In the genomic region with DNA sequence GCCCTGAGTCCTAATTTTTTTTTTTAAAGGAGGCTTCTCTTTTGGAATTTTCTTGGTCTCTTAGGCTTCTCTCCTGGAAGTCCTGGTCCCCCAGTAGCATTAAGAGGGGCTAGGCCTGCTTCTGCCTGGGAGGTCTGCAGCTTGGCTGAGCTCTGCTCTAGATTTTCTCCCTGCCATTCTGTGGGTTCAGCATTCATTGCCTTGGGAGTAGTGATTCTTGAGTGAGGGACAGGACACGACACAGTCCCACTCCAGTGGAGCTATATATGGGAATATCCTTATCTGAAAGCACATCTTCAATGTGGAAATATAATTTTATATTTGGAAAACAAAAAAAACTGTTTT, we compare ENCODE assay signal across 8 cellular contexts. TPM values are rescaled to one million over a fixed set of nuclear protein-coding genes. Genes with fewer than 3 reads are reported as not detected.
DNase-seq lines count a peak whose midpoint lies in the region; ATAC-seq, FAIRE-seq and TF ChIP-seq lines count a peak whose summit lies in the region.

No MANE protein-coding gene starts in this region.

- H3K4me1 ChIP-seq in HUES64 (ENCODE audit: insufficient read depth, low read length) (peaks cover 4% of the 10 kb centered on the region; the same call in 1 of the 2 replicates), suprapubic skin (peaks cover 21% of the 10 kb centered on the region), pancreas (no peaks in the 10 kb centered on the region)

- TF ChIP-seq CTCF in endothelial cell (IDR thresholded peaks at IDR 0.05; ENCODE audit: unreplicated experiment) (no peak), suprapubic skin (IDR thresholded peaks at IDR 0.05) (no peak), pancreas (IDR thresholded peaks at IDR 0.05) (peak in 1 of 4 donors; percentile 31)

- no peak overlapping the region for H3K27ac Mint-ChIP-seq in activated naive CD4-positive, alpha-beta T cell treated with anti-CD3 and anti-CD28 coated beads, Interleukin-2, amount 50 U/mL, for 24 hours
- no peak overlapping the region for H3K27ac Mint-ChIP-seq in endothelial cell (ENCODE audit: unreplicated experiment)

- H3K27me3 ChIP-seq in HUES64 (ENCODE audit: insufficient read depth, low read length) = peaks cover 19% of the 10 kb centered on the region; the same call in 1 of the 2 replicates
- H3K27me3 ChIP-seq in suprapubic skin = no peaks in the 10 kb centered on the region
- no peaks in the 10 kb centered on the region for H3K27me3 ChIP-seq in pancreas

- no peak overlapping the region for H3K9ac ChIP-seq in HUES64 (ENCODE audit: low read depth, low read length)

- TF ChIP-seq EP300 in suprapubic skin (IDR thresholded peaks at IDR 0.05) = no peak

- WGBS in HUES64 = no CpG with 5 or more reads among the region's 1 CpG
- WGBS in suprapubic skin = 90% methylated on average over 1 of the region's 1 CpG
- 86 to 92% methylated on average over 1 of the region's 1 CpG for WGBS in pancreas, 2 donors

- intact Hi-C loops in pancreas (cut with DNase I) = no loop called here

- H3K36me3 ChIP-seq in HUES64 (ENCODE audit: insufficient read depth, low read length) = no peaks in the 10 kb centered on the region
- H3K36me3 ChIP-seq in suprapubic skin = no peaks in the 10 kb centered on the region
- no peaks in the 10 kb centered on the region for H3K36me3 ChIP-seq in pancreas

- H3K9me3 Mint-ChIP-seq in activated naive CD4-positive, alpha-beta T cell treated with anti-CD3 and anti-CD28 coated beads, Interleukin-2, amount 50 U/mL, for 24 hours = no peaks in the 10 kb centered on the region
- no peaks in the 10 kb centered on the region for H3K9me3 Mint-ChIP-seq in endothelial cell (ENCODE audit: unreplicated experiment)

- H3K4me3 ChIP-seq in HUES64 (ENCODE audit: low read length) = peak overlapping the region; percentile 61
- peak overlapping the region; percentile 65 for H3K4me3 ChIP-seq in suprapubic skin
- H3K4me3 ChIP-seq in pancreas = peak overlapping the region in 1 of 4 donors; percentile 62

- FAIRE-seq in pancreas (lab: Jason Lieb, UNC) = no peak

- no peaks in the 10 kb centered on the region for H3K27me3 Mint-ChIP-seq in activated naive CD4-positive, alpha-beta T cell treated with anti-CD3 and anti-CD28 coated beads, Interleukin-2, amount 50 U/mL, for 24 hours
- peaks cover 4% of the 10 kb centered on the region for H3K27me3 Mint-ChIP-seq in endothelial cell (ENCODE audit: unreplicated experiment)

- H3K36me3 Mint-ChIP-seq in activated naive CD4-positive, alpha-beta T cell treated with anti-CD3 and anti-CD28 coated beads, Interleukin-2, amount 50 U/mL, for 24 hours = no peaks in the 10 kb centered on the region
- H3K36me3 Mint-ChIP-seq in endothelial cell (ENCODE audit: low read depth, unreplicated experiment) = no peaks in the 10 kb centered on the region

- H3K27ac ChIP-seq in HUES64 (ENCODE audit: low read depth, low read length) (no peak overlapping the region), suprapubic skin (no peak overlapping the region), pancreas (no peak overlapping the region)

- no peak for DNase-seq in activated naive CD4-positive, alpha-beta T cell treated with Interleukin-2 at 50 U/mL for 16 hours
- DNase-seq in endothelial cell (ENCODE audit: low spot score) (no peak), suprapubic skin (ENCODE audit: low spot score in 2 of 2) (no peak), pancreas (no peak), kidney glomerular epithelial cell (lab: John Stamatoyannopoulos, UW) (no peak)

- peak overlapping the region; percentile 94 for H3K4me3 Mint-ChIP-seq in activated naive CD4-positive, alpha-beta T cell treated with anti-CD3 and anti-CD28 coated beads, Interleukin-2, amount 50 U/mL, for 24 hours
- H3K4me3 Mint-ChIP-seq in endothelial cell (ENCODE audit: unreplicated experiment) = peak overlapping the region; percentile 71

- no peak for TF ChIP-seq POLR2A in suprapubic skin (IDR thresholded peaks at IDR 0.05)

- H3K4me1 Mint-ChIP-seq in activated naive CD4-positive, alpha-beta T cell treated with anti-CD3 and anti-CD28 coated beads, Interleukin-2, amount 50 U/mL, for 24 hours = peaks cover 11% of the 10 kb centered on the region
- no peaks in the 10 kb centered on the region for H3K4me1 Mint-ChIP-seq in endothelial cell (ENCODE audit: unreplicated experiment)

- H3K9me3 ChIP-seq in HUES64 (ENCODE audit: insufficient read depth, low read depth, low read length) (no peaks in the 10 kb centered on the region), suprapubic skin (no peaks in the 10 kb centered on the region), pancreas (no peaks in the 10 kb centered on the region)

- ATAC-seq in pancreas (no peak), GM21737 (IDR thresholded peaks at IDR 0.05; ENCODE audit: unreplicated experiment) (no peak)

RNA-seq across cellular contexts. Expression of a gene that starts 3.7 kb away (rescaled TPM):
- polyA plus RNA-seq in HUES64 (2013, experiment 1 of 2) = not detected
- polyA plus RNA-seq in HUES64 (2013, experiment 2 of 2) = not detected
- total RNA-seq in endothelial cell (ENCODE audit: unreplicated experiment) (0.74 TPM), suprapubic skin (1 to 10 TPM in 1 of 4 donors, not detected in 3; 2.3 TPM), pancreas (1 to 10 TPM in 1 of 6 donors, under 1 TPM in 5; 0.16 to 1.2 (median 0.64) TPM)
- under 1 TPM; 0.77 to 0.84 TPM for polyA plus RNA-seq in pancreas

RNA-seq across cellular contexts. Expression of a gene that starts 23.7 kb away (rescaled TPM):
- polyA plus RNA-seq in HUES64 (2013, experiment 1 of 2) = 0.70 TPM
- 0.76 TPM for polyA plus RNA-seq in HUES64 (2013, experiment 2 of 2)
- total RNA-seq in endothelial cell (ENCODE audit: unreplicated experiment) (3.9 TPM), suprapubic skin (10 to 100 TPM; 17.1 to 57.0 (median 41.1) TPM), pancreas (1 to 10 TPM; 2.5 to 9.3 (median 2.9) TPM)
- 1 to 10 TPM; 1.4 to 2.4 TPM for polyA plus RNA-seq in pancreas
